Comparison of ENCODE assay signal across 22 cellular contexts in the genomic region with DNA sequence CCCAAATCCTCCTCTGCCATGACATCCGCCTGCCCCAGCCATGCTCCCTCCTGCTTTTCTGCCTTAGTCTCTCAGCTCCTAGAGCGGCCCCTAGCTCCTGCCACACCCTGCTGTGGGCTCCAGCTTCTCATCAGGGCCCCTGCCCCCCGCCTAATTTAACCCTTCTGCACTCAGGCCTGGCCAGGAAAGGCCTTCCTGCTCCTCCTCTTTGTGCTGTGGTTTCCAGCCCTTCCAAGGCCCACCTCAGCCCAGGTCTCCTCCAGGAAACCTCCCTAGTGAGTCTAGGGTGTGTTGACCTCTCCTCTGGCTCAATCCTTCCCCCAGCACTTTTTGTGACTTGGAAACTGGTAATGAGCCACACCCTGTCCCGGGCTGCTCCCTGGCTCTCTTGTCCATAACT. TPM values are rescaled to one million over a fixed set of nuclear protein-coding genes. Genes with fewer than 3 reads are reported as not detected.
"Had no signal": no experiment of that assay in that cellular context is flagged by ENCODE, and none has a peak within 500 bp of the region (broad histone marks: within the 10 kb centered on the region; RNA-seq: fewer than 3 reads in every experiment).

No MANE protein-coding gene starts in this region.

- FAIRE-seq: astrocyte, colon, endometrium, keratinocyte, urothelium cell line had no signal

- H3K9me3 Mint-ChIP-seq: memory B cell; natural killer cell treated with Interleukin-12 subunit alpha and Interleukin-12 subunit beta and Interleukin-15 and Interleukin-18, amount 100 ng/mL, for 72 hours; stimulated activated memory B cell treated with anti-CD40 and anti-IgM and Interleukin-4, amounts not matched to agents 10 μg/mL and 1 μg/mL and 100 μg/mL, for 72 hours had no signal

- ATAC-seq: activated CD8-positive, alpha-beta memory T cell treated with anti-CD3 and anti-CD28 coated beads, Interleukin-2, amount 10 ng/mL, durations not matched to agents 7 days and 5 days; left lung; natural killer cell treated with Interleukin-12 subunit alpha and Interleukin-12 subunit beta and Interleukin-15 and Interleukin-18, amount 100 ng/mL, for 72 hours; stimulated activated memory B cell treated with anti-CD40 and anti-IgM and Interleukin-4, amounts not matched to agents 10 μg/mL and 1 μg/mL and 100 μg/mL, for 72 hours had no signal

- H3K4me1 ChIP-seq: left lung, sigmoid colon, tibial artery had no signal

- H3K27me3 ChIP-seq: left lung, sigmoid colon had no signal

- H3K27ac Mint-ChIP-seq: activated CD8-positive, alpha-beta memory T cell treated with anti-CD3 and anti-CD28 coated beads, Interleukin-2, amount 10 ng/mL, durations not matched to agents 7 days and 5 days; memory B cell; natural killer cell treated with Interleukin-12 subunit alpha and Interleukin-12 subunit beta and Interleukin-15 and Interleukin-18, amount 100 ng/mL, for 72 hours; stimulated activated memory B cell treated with anti-CD40 and anti-IgM and Interleukin-4, amounts not matched to agents 10 μg/mL and 1 μg/mL and 100 μg/mL, for 72 hours had no signal

- H3K4me3 ChIP-seq: left lung, sigmoid colon, tibial artery had no signal

- H3K9me3 ChIP-seq: left lung, sigmoid colon, tibial artery had no signal

- H3K4me3 Mint-ChIP-seq: activated CD8-positive, alpha-beta memory T cell treated with anti-CD3 and anti-CD28 coated beads, Interleukin-2, amount 10 ng/mL, durations not matched to agents 7 days and 5 days; memory B cell; natural killer cell treated with Interleukin-12 subunit alpha and Interleukin-12 subunit beta and Interleukin-15 and Interleukin-18, amount 100 ng/mL, for 72 hours; stimulated activated memory B cell treated with anti-CD40 and anti-IgM and Interleukin-4, amounts not matched to agents 10 μg/mL and 1 μg/mL and 100 μg/mL, for 72 hours had no signal

- H3K27ac ChIP-seq: left lung, sigmoid colon, tibial artery had no signal

- DNase-seq: activated CD4-positive, alpha-beta T cell treated with anti-CD3 and anti-CD28 coated beads for 1 hour; activated CD4-positive, alpha-beta T cell treated with anti-CD3 and anti-CD28 coated beads, Interleukin-2, amount 50 U/mL, for 4 hours; activated CD8-positive, alpha-beta memory T cell treated with anti-CD3 and anti-CD28 coated beads, Interleukin-2, amount 10 ng/mL, durations not matched to agents 7 days and 5 days; activated naive CD4-positive, alpha-beta T cell treated with anti-CD3 and anti-CD28 coated beads, Interleukin-2, amount 50 U/mL, for 16 hours; activated T-cell treated with anti-CD3 and anti-CD28 coated beads, Interleukin-2, amount 50 U/mL, for 1 hour; foreskin melanocyte; left lung; sigmoid colon; stimulated activated CD4-positive, alpha-beta T cell treated with anti-CD3 and anti-CD28 coated beads, Interleukin-2, amount 100 ng/mL, for 24 hours; SW 1271; tibial artery had no signal

- H3K36me3 Mint-ChIP-seq: memory B cell; natural killer cell treated with Interleukin-12 subunit alpha and Interleukin-12 subunit beta and Interleukin-15 and Interleukin-18, amount 100 ng/mL, for 72 hours; stimulated activated memory B cell treated with anti-CD40 and anti-IgM and Interleukin-4, amounts not matched to agents 10 μg/mL and 1 μg/mL and 100 μg/mL, for 72 hours had no signal

- H3K36me3 ChIP-seq: left lung, sigmoid colon, tibial artery had no signal

- H3K4me1 Mint-ChIP-seq: memory B cell; stimulated activated memory B cell treated with anti-CD40 and anti-IgM and Interleukin-4, amounts not matched to agents 10 μg/mL and 1 μg/mL and 100 μg/mL, for 72 hours had no signal

RNA-seq across cellular contexts. Expression of gene PTPN5, which starts 11.3 kb away (rescaled TPM):
- total RNA-seq: activated CD8-positive, alpha-beta memory T cell treated with anti-CD3 and anti-CD28 coated beads, Interleukin-2, amount 10 ng/mL, durations not matched to agents 7 days and 5 days; natural killer cell treated with Interleukin-12 subunit alpha and Interleukin-12 subunit beta and Interleukin-15 and Interleukin-18, amount 100 ng/mL, for 72 hours; osteocyte; pulmonary artery endothelial cell; SK-MEL-5 had no signal
- polyA plus RNA-seq: keratinocyte had no signal

RNA-seq across cellular contexts. Expression of gene IGSF22, which starts 54.3 kb away (rescaled TPM):
- total RNA-seq: natural killer cell treated with Interleukin-12 subunit alpha and Interleukin-12 subunit beta and Interleukin-15 and Interleukin-18, amount 100 ng/mL, for 72 hours; osteocyte; pulmonary artery endothelial cell; sigmoid colon; SK-MEL-5 had no signal
